In genomic region chr6:149473080-149474052, GRCh38 we compare ENCODE assay signal across 9 cellular contexts. TPM values are rescaled to one million over a fixed set of nuclear protein-coding genes. Genes with fewer than 3 reads are reported as not detected.
DNase-seq lines count a peak whose midpoint lies in the region; ATAC-seq lines count a peak whose summit lies in the region.
"Had no signal": no experiment of that assay in that cellular context is flagged by ENCODE, and none has a peak within 500 bp of the region (broad histone marks: within the 10 kb centered on the region; RNA-seq: fewer than 3 reads in every experiment).

No MANE protein-coding gene starts in this region.

- H3K4ac ChIP-seq in mesendoderm (ENCODE audit: low read depth, low read length): no peak overlapping the region

- H3K9me3 ChIP-seq in duodenal mucosa (ENCODE audit: control insufficient read depth in 1 of 2, low read length in 2 of 2): no peaks in the 10 kb centered on the region

- H3K36me3 ChIP-seq in duodenal mucosa (ENCODE audit: control insufficient read depth in 1 of 2, insufficient read depth in 2 of 2, low read length in 2 of 2) (peaks cover 3% of the 10 kb centered on the region in 2 donors), mesendoderm (ENCODE audit: control insufficient read depth, insufficient read depth, low read length) (no peaks in the 10 kb centered on the region)

- no peaks in the 10 kb centered on the region for H3K27me3 Mint-ChIP-seq in activated T-cell treated with anti-CD3 and anti-CD28 coated beads, Interleukin-2, amount 50 U/mL, for 72 hours (ENCODE audit: low read depth)
- no peaks in the 10 kb centered on the region for H3K27me3 Mint-ChIP-seq in stimulated activated naive CD8-positive, alpha-beta T cell treated with anti-CD3 and anti-CD28 coated beads, Interleukin-15, amount 100 ng/mL, for 72 hours

- H2BK15ac ChIP-seq in mesendoderm (replicated peaks; ENCODE audit: low read depth): no peak overlapping the region

- no peak overlapping the region for H2BK5ac ChIP-seq in mesendoderm (ENCODE audit: low read length)

- no peak overlapping the region for H2BK120ac ChIP-seq in mesendoderm (ENCODE audit: low read depth, low read length)

- peaks cover 21 to 31% of the 10 kb centered on the region in 2 donors for H3K36me3 Mint-ChIP-seq in activated T-cell treated with anti-CD3 and anti-CD28 coated beads, Interleukin-2, amount 50 U/mL, for 72 hours (ENCODE audit: insufficient read depth in 2 of 2)

- no peak overlapping the region for H3K4me2 ChIP-seq in mesendoderm (ENCODE audit: low read length)

- no peaks in the 10 kb centered on the region for H3K79me1 ChIP-seq in mesendoderm (ENCODE audit: low read length)

- H3K27ac ChIP-seq in duodenal mucosa (ENCODE audit: low read depth, low read length) (peak overlapping the region; percentile 14), mesendoderm (ENCODE audit: low read depth, low read length) (no peak overlapping the region)
- H3K27ac ChIP-seq: parathyroid adenoma had no signal

- H3K4me3 ChIP-seq in duodenal mucosa (ENCODE audit: low read depth in 1 of 2, low read length in 2 of 2) (peak overlapping the region; percentile 50 to 51), mesendoderm (ENCODE audit: low read length) (no peak overlapping the region)

- no CpG with 5 or more reads among the region's 21 CpGs for WGBS in mesendoderm (ENCODE audit: extremely low coverage, insufficient coverage, low lambda C conversion rate)

- no peak overlapping the region for H2AK5ac ChIP-seq in mesendoderm (ENCODE audit: low read length)

- no peak overlapping the region for H3K56ac ChIP-seq in mesendoderm (ENCODE audit: low read length)

- peaks cover 55% of the 10 kb centered on the region for H3K4me1 Mint-ChIP-seq in activated T-cell treated with anti-CD3 and anti-CD28 coated beads, Interleukin-2, amount 50 U/mL, for 72 hours (ENCODE audit: low read depth)
- H3K4me1 Mint-ChIP-seq in stimulated activated naive CD8-positive, alpha-beta T cell treated with anti-CD3 and anti-CD28 coated beads, Interleukin-15, amount 100 ng/mL, for 72 hours: peaks cover 87% of the 10 kb centered on the region

- peaks cover 26 to 30% of the 10 kb centered on the region in 2 donors for H3K4me1 ChIP-seq in duodenal mucosa (ENCODE audit: control insufficient read depth in 1 of 2, insufficient read depth in 2 of 2, low read length in 2 of 2)
- no peaks in the 10 kb centered on the region for H3K4me1 ChIP-seq in mesendoderm (ENCODE audit: control insufficient read depth, low read depth, low read length)

- no peak overlapping the region for H3K23ac ChIP-seq in mesendoderm (ENCODE audit: low read length)

- peak overlapping the region; percentile 52 to 60 for H3K4me3 Mint-ChIP-seq in activated T-cell treated with anti-CD3 and anti-CD28 coated beads, Interleukin-2, amount 50 U/mL, for 72 hours
- peak overlapping the region; percentile 42 to 53 for H3K4me3 Mint-ChIP-seq in stimulated activated naive CD8-positive, alpha-beta T cell treated with anti-CD3 and anti-CD28 coated beads, Interleukin-15, amount 100 ng/mL, for 72 hours

- H3K18ac ChIP-seq in mesendoderm (ENCODE audit: low read length): no peak overlapping the region

- no peak overlapping the region for H4K8ac ChIP-seq in mesendoderm (ENCODE audit: low read depth, low read length)

- no peaks in the 10 kb centered on the region for H3K79me2 ChIP-seq in mesendoderm (ENCODE audit: control insufficient read depth, insufficient read depth, low read length)
- H3K79me2 ChIP-seq: parathyroid adenoma had no signal

- no peaks in the 10 kb centered on the region for H3K27me3 ChIP-seq in duodenal mucosa (ENCODE audit: control insufficient read depth in 1 of 2, insufficient read depth in 2 of 2, low read length in 2 of 2)
- no peaks in the 10 kb centered on the region for H3K27me3 ChIP-seq in mesendoderm (ENCODE audit: insufficient read depth, low read length, poor library complexity)

- ATAC-seq in activated T-cell treated with anti-CD3 and anti-CD28 coated beads, Interleukin-2, amount 50 U/mL, for 72 hours (replicated peaks in 1 of 2): no peak
- peak; percentile 30 for ATAC-seq in stimulated activated naive CD8-positive, alpha-beta T cell treated with anti-CD3 and anti-CD28 coated beads, Interleukin-15, amount 100 ng/mL, for 72 hours
- ATAC-seq in GM19455 (IDR thresholded peaks at IDR 0.05; ENCODE audit: unreplicated experiment): no peak

- H3K27ac Mint-ChIP-seq in activated T-cell treated with anti-CD3 and anti-CD28 coated beads, Interleukin-2, amount 50 U/mL, for 72 hours: peak overlapping the region; percentile 72
- H3K27ac Mint-ChIP-seq in stimulated activated naive CD8-positive, alpha-beta T cell treated with anti-CD3 and anti-CD28 coated beads, Interleukin-15, amount 100 ng/mL, for 72 hours: no peak overlapping the region

- H3K9ac ChIP-seq in duodenal mucosa (ENCODE audit: low read depth in 1 of 2, low read length in 2 of 2) (peak overlapping the region; percentile 11 to 43), mesendoderm (ENCODE audit: low read length) (no peak overlapping the region)
- H3K9ac ChIP-seq: parathyroid adenoma had no signal

- H4K5ac ChIP-seq in mesendoderm (ENCODE audit: low read length): no peak overlapping the region

- no peaks in the 10 kb centered on the region for H3K9me3 Mint-ChIP-seq in activated T-cell treated with anti-CD3 and anti-CD28 coated beads, Interleukin-2, amount 50 U/mL, for 72 hours
- H3K9me3 Mint-ChIP-seq in stimulated activated naive CD8-positive, alpha-beta T cell treated with anti-CD3 and anti-CD28 coated beads, Interleukin-15, amount 100 ng/mL, for 72 hours: no peaks in the 10 kb centered on the region

- DNase-seq in activated T-cell treated with anti-CD3 and anti-CD28 coated beads, Interleukin-2, amount 50 U/mL, for 72 hours: no peak
- no peak for DNase-seq in activated T-cell treated with anti-CD3 and anti-CD28 coated beads for 4 hours
- DNase-seq in NCI-H146 treated with DMSO at 0.1 percent for 48 hours (lab: John Stamatoyannopoulos, UW; ENCODE audit: unreplicated experiment): peak; percentile 41
- no peak for DNase-seq in stimulated activated naive CD8-positive, alpha-beta T cell treated with anti-CD3 and anti-CD28 coated beads, Interleukin-15, amount 100 ng/mL, for 72 hours
- DNase-seq in mesendoderm: no peak
- DNase-seq in NCI-H2029 (lab: John Stamatoyannopoulos, UW): no peak

RNA-seq across cellular contexts. Expression of gene ZC3H12D, which starts 11.4 kb away (rescaled TPM):
- 100 to 1,000 TPM; 106 to 170 TPM for total RNA-seq in activated T-cell treated with anti-CD3 and anti-CD28 coated beads, Interleukin-2, amount 50 U/mL, for 72 hours
- 0.04 TPM for polyA plus RNA-seq in mesendoderm (2013, experiment 1 of 2)
- 0.03 TPM for polyA plus RNA-seq in mesendoderm (2013, experiment 2 of 2)
